Comparison of ENCODE assay signal across 31 cellular contexts in the genomic region with DNA sequence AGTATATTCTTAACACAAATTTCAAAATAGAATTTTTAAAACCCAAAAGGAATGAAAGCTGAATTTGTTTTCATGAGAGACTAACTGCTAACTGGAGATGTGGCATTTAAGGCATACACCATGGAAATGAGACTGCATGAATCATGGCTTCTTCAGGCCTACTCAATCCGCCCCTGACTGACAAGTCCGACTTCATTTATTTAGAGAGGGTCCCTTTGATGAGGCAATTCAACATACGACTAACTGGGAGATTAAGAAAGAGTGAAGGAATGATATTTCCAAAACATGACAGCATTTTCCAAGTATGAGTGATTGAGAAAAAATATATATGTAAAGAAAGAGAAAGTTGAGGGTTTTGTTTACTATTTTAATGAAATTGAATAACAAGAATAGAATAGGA.
DNase-seq lines count a peak whose midpoint lies in the region; ATAC-seq and TF ChIP-seq lines count a peak whose summit lies in the region.
"Had no signal": no experiment of that assay in that cellular context is flagged by ENCODE, and none has a peak within 500 bp of the region (broad histone marks: within the 10 kb centered on the region; RNA-seq: fewer than 3 reads in every experiment).

No MANE protein-coding gene starts in this region.

- H3K4me3 ChIP-seq in epithelial cell of esophagus (ENCODE audit: low read length): no peak overlapping the region
- no peak overlapping the region for H3K4me3 ChIP-seq in skeletal muscle cell (ENCODE audit: low read depth, low read length)
- H3K4me3 ChIP-seq: body of pancreas, gastrocnemius medialis, left lung, SK-N-MC, testis, uterus had no signal

- no peak for TF ChIP-seq CTCF in epithelial cell of esophagus (IDR thresholded peaks at IDR 0.05; ENCODE audit: insufficient read depth, low read depth, low read length, missing control alignments)

- ATAC-seq in GM21576 (IDR thresholded peaks at IDR 0.05; ENCODE audit: unreplicated experiment) (no peak), HG03520 (IDR thresholded peaks at IDR 0.05; ENCODE audit: unreplicated experiment) (no peak)
- ATAC-seq: body of pancreas, gastrocnemius medialis, left lung, right cardiac atrium had no signal

- DNase-seq in GM04504 (ENCODE audit: low read depth): peak; percentile 6
- DNase-seq in RPMI7951 (ENCODE audit: low read depth): peak; percentile 8
- peak; percentile 85 for DNase-seq in epithelial cell of esophagus (ENCODE audit: low read depth)
- peak; percentile 76 for DNase-seq in skeletal muscle cell (ENCODE audit: low read depth)
- no peak for DNase-seq in glomerular visceral epithelial cell (ENCODE audit: extremely low spot score)
- DNase-seq in AML-193 (lab: John Stamatoyannopoulos, UW): no peak
- DNase-seq: activated CD4-positive, alpha-beta memory T cell treated with anti-CD3 and anti-CD28 coated beads, Interleukin-2, amount 10 ng/mL, durations not matched to agents 7 days and 5 days; activated CD4-positive, CD25-positive, alpha-beta regulatory T cell treated with anti-CD3 and anti-CD28 coated beads, Interleukin-2, amount 50 U/mL, for 72 hours; activated CD8-positive, alpha-beta memory T cell treated with anti-CD3 and anti-CD28 coated beads, Interleukin-2, amount 50 U/mL, for 48 hours; body of pancreas; CD4-positive, alpha-beta memory T cell; DMS 273 treated with DMSO at 0.1 percent for 48 hours; effector CD4-positive, alpha-beta T cell; erythroblast; gastrocnemius medialis; GOT3; hippocampal formation; immature natural killer cell; left lung; NCI-H1105; NCI-H2029; NCI-H524 treated with DMSO at 0.1 percent for 48 hours; posterior cingulate gyrus; right cardiac atrium; RPMI8226; stimulated activated naive CD4-positive, alpha-beta T cell treated with Interleukin-2 at 50 U/mL for 16 hours; testis; uterus had no signal

Comparison
In these comparisons a context has a peak if more than half of its experiments do, and no peak if none do; other contexts are left out.
1. DNase-seq: peak in GM04504 (single experiment), RPMI7951 (single experiment), epithelial cell of esophagus (single experiment) and skeletal muscle cell (single experiment); none in glomerular visceral epithelial cell (single experiment) and AML-193 (0 of 2).